15 cellular contexts compared by ENCODE assay signal in genomic region chr10:14415676-14416307, GRCh38.
"Had no signal": no experiment of that assay in that cellular context is flagged by ENCODE, and none has a peak within 500 bp of the region (broad histone marks: within the 10 kb centered on the region; RNA-seq: fewer than 3 reads in every experiment).

No MANE protein-coding gene starts in this region.

- H3K9me3 ChIP-seq: ovary, spleen had no signal

- H3K27ac Mint-ChIP-seq: activated CD4-positive, alpha-beta T cell treated with anti-CD3 and anti-CD28 coated beads, Interleukin-2, amount 10 ng/mL, durations not matched to agents 7 days and 5 days; activated naive CD8-positive, alpha-beta T cell treated with anti-CD3 and anti-CD28 coated beads, Interleukin-2, amount 10 ng/mL, durations not matched to agents 7 days and 5 days; activated T-cell treated with anti-CD3 and anti-CD28 coated beads, Interleukin-2, amount 50 U/mL, for 72 hours had no signal

- H3K4me1 ChIP-seq: spleen had no signal

- ATAC-seq: activated T-cell treated with anti-CD3 and anti-CD28 coated beads, Interleukin-2, amount 50 U/mL, for 72 hours; esophagus mucosa; sciatic nerve; stimulated activated naive CD8-positive, alpha-beta T cell treated with anti-CD3 and anti-CD28 coated beads, Interleukin-15, amount 100 ng/mL, for 72 hours had no signal

- H3K4me3 ChIP-seq: ovary, spleen had no signal

- H3K27me3 ChIP-seq: ovary had no signal

- H3K27ac ChIP-seq: ovary, spleen had no signal

- H3K4me3 Mint-ChIP-seq: activated CD4-positive, alpha-beta T cell treated with anti-CD3 and anti-CD28 coated beads, Interleukin-2, amount 10 ng/mL, durations not matched to agents 7 days and 5 days; activated naive CD8-positive, alpha-beta T cell treated with anti-CD3 and anti-CD28 coated beads, Interleukin-2, amount 10 ng/mL, durations not matched to agents 7 days and 5 days; activated T-cell treated with anti-CD3 and anti-CD28 coated beads, Interleukin-2, amount 50 U/mL, for 72 hours; stimulated activated naive CD8-positive, alpha-beta T cell treated with anti-CD3 and anti-CD28 coated beads, Interleukin-15, amount 100 ng/mL, for 72 hours had no signal

- FAIRE-seq: bronchial epithelial cell, colon, endometrium had no signal

- H3K36me3 ChIP-seq: ovary, spleen had no signal

- DNase-seq: activated CD4-positive, alpha-beta T cell treated with anti-CD3 and anti-CD28 coated beads, Interleukin-2, amount 10 ng/mL, durations not matched to agents 7 days and 5 days; activated CD8-positive, alpha-beta memory T cell treated with anti-CD3 and anti-CD28 coated beads, Interleukin-2, amount 50 U/mL, for 48 hours; activated gamma-delta T cell treated with Interleukin-2 at 50 U/mL for 16 hours; activated naive CD8-positive, alpha-beta T cell treated with anti-CD3 and anti-CD28 coated beads, Interleukin-2, amount 10 ng/mL, durations not matched to agents 7 days and 5 days; activated T-cell treated with anti-CD3 and anti-CD28 coated beads, Interleukin-2, amount 50 U/mL, for 72 hours; hippocampal formation; kidney glomerular epithelial cell; ovary; spleen; stimulated activated naive CD8-positive, alpha-beta T cell treated with anti-CD3 and anti-CD28 coated beads, Interleukin-15, amount 100 ng/mL, for 72 hours had no signal
